1 cellular context compared by ENCODE assay signal in the genomic region with DNA sequence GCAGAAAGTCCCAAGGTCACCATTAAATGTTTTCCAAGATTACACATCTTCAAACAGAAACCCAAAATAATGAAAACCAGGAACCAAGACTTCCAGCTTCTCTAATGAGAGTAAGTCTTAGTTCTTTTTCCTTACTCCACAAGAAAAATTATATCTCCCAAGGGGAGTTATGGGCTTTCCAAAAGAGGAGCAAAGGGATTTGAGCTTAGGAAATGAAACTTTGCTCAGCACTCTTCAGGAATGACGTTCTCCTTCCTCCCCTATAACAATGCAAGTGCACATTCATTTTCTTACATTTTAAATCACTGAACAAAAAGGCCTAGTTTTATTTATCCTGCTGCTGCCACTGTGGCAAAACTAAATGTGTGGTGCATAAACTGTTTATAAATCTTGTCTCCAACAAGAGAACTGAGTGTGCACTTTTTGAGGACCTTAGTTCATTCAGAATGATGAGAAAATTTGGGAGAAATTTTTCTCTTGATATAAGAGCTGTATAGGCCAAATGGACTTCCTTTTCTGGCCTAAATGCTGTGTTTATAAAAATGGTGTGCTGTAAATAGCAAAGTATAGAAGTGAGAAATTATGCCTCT.
TF ChIP-seq lines count a peak whose summit lies in the region.

No MANE protein-coding gene starts in this region.

TF ChIP-seq in GM12878, 131 proteins besides CTCF, POLR2A, EP300 and RAD21:
- TF ChIP-seq EZH2 (IDR thresholded peaks at IDR 0.05; ENCODE audit: borderline replicate concordance, control insufficient read depth, low read depth, low read length) (no peak), POLR2AphosphoS5 (IDR thresholded peaks at IDR 0.05; ENCODE audit: low read length) (no peak), BMI1 (IDR thresholded peaks at IDR 0.05; ENCODE audit: borderline replicate concordance) (peak; percentile 34; the same call in 1 of the 2 replicates), IKZF1 (conservative IDR thresholded peaks at IDR 0.05) (peak; percentile 48; the same call in 1 of the 2 replicates), EED (IDR thresholded peaks at IDR 0.05; ENCODE audit: low read depth) (0 out of 2 replicates have a peak, but pooled peaks have one; percentile 37), MXI1 (IDR thresholded peaks at IDR 0.05; ENCODE audit: low read depth, low read length) (0 out of 2 replicates have a peak, but pooled peaks have one; percentile 23), GABPA (IDR thresholded peaks at IDR 0.05; ENCODE audit: low read depth) (no peak), ZNF687 (IDR thresholded peaks at IDR 0.05) (peak; percentile 55), ZNF207 (IDR thresholded peaks at IDR 0.05; ENCODE audit: borderline replicate concordance) (no peak), ZNF622 (IDR thresholded peaks at IDR 0.05) (no peak), USF1 (IDR thresholded peaks at IDR 0.05; ENCODE audit: borderline replicate concordance, extremely low read length, insufficient read depth, low read depth, low read length) (no peak), SIN3A (IDR thresholded peaks at IDR 0.05; ENCODE audit: low read depth, low read length) (no peak), ASH2L (IDR thresholded peaks at IDR 0.05; ENCODE audit: borderline replicate concordance, low read depth) (no peak), IKZF2 (IDR thresholded peaks at IDR 0.05) (peak; percentile 40 to 60; a peak in 2 of 4 replicates)
- TF ChIP-seq, protein P1, sequence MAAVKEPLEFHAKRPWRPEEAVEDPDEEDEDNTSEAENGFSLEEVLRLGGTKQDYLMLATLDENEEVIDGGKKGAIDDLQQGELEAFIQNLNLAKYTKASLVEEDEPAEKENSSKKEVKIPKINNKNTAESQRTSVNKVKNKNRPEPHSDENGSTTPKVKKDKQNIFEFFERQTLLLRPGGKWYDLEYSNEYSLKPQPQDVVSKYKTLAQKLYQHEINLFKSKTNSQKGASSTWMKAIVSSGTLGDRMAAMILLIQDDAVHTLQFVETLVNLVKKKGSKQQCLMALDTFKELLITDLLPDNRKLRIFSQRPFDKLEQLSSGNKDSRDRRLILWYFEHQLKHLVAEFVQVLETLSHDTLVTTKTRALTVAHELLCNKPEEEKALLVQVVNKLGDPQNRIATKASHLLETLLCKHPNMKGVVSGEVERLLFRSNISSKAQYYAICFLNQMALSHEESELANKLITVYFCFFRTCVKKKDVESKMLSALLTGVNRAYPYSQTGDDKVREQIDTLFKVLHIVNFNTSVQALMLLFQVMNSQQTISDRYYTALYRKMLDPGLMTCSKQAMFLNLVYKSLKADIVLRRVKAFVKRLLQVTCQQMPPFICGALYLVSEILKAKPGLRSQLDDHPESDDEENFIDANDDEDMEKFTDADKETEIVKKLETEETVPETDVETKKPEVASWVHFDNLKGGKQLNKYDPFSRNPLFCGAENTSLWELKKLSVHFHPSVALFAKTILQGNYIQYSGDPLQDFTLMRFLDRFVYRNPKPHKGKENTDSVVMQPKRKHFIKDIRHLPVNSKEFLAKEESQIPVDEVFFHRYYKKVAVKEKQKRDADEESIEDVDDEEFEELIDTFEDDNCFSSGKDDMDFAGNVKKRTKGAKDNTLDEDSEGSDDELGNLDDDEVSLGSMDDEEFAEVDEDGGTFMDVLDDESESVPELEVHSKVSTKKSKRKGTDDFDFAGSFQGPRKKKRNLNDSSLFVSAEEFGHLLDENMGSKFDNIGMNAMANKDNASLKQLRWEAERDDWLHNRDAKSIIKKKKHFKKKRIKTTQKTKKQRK (IDR thresholded peaks at IDR 0.05; ENCODE audit: low read depth, low read length) = no peak
- TF ChIP-seq, protein P2, sequence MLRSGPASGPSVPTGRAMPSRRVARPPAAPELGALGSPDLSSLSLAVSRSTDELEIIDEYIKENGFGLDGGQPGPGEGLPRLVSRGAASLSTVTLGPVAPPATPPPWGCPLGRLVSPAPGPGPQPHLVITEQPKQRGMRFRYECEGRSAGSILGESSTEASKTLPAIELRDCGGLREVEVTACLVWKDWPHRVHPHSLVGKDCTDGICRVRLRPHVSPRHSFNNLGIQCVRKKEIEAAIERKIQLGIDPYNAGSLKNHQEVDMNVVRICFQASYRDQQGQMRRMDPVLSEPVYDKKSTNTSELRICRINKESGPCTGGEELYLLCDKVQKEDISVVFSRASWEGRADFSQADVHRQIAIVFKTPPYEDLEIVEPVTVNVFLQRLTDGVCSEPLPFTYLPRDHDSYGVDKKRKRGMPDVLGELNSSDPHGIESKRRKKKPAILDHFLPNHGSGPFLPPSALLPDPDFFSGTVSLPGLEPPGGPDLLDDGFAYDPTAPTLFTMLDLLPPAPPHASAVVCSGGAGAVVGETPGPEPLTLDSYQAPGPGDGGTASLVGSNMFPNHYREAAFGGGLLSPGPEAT (IDR thresholded peaks at IDR 0.05; ENCODE audit: low read depth) = peak; percentile 24; the same call in 1 of the 2 replicates
